In the genomic region with DNA sequence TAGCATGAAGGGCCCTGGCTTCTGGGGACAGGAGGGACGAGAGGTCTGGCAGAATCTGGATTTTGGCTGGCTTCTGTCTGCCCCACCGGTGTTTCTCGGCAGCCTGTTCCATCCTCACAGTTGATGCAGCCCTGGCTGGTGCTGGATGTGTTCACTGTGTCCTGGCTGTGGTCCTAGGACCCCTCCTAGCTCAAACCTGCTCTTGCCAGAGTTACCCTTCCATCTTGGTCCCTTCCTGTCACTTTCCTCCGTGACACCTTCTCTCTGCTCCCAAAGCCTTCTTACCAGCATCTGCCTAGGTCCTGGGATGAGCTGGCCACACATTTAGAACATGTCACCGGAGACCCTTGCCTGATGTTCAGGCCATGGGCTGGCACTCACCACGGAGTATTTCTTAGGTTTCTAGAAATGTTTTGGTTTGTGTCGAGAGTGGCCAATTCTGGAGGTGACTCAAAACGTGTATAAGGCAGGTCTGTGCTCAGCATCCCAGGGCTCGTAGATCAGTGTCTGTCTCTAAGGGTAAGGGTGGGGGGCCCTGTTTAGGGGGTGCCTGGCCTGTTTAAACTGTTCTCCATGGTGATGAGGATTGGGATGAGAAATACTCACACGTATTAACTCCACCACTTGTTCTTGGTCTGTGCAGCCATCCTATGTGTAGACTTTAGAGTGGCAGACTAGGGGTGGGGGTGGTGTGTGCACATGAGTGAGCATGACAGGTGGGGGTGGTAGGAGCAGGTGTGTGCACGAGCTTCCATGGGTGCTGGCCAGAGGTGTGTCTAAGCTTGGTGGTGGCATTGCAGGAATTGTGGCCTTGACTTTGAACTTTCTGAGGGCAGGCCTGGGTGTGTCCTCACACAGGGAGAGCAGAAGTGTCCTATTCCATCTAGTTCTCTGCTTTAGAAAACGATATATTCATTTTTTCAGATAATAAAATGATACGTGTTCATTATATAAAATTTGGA, we compare ENCODE assay signal across 17 cellular contexts.
DNase-seq lines count a peak whose midpoint lies in the region; ATAC-seq and TF ChIP-seq lines count a peak whose summit lies in the region.
"Had no signal": no experiment of that assay in that cellular context is flagged by ENCODE, and none has a peak within 500 bp of the region (broad histone marks: within the 10 kb centered on the region; RNA-seq: fewer than 3 reads in every experiment).

No MANE protein-coding gene starts in this region.

- H3K4me1 Mint-ChIP-seq in activated T-cell treated with anti-CD3 and anti-CD28 coated beads, Interleukin-2, amount 50 U/mL, for 24 hours (ENCODE audit: low read depth) = no peaks in the 10 kb centered on the region
- H3K4me1 Mint-ChIP-seq in type B pancreatic cell (ENCODE audit: unreplicated experiment) = peaks cover 11% of the 10 kb centered on the region
- H3K4me1 Mint-ChIP-seq: stimulated activated naive B cell treated with anti-CD40 and anti-IgM and Interleukin-4, amounts not matched to agents 10 μg/mL and 1 μg/mL and 100 μg/mL, for 72 hours had no signal

- no peaks in the 10 kb centered on the region for H3K27me3 ChIP-seq in neutrophil

- H3K9me3 ChIP-seq in neutrophil = no peaks in the 10 kb centered on the region
- H3K9me3 ChIP-seq: A549 had no signal

- H3K27ac Mint-ChIP-seq in activated T-cell treated with anti-CD3 and anti-CD28 coated beads, Interleukin-2, amount 50 U/mL, for 24 hours = no peak overlapping the region
- no peak overlapping the region for H3K27ac Mint-ChIP-seq in type B pancreatic cell
- H3K27ac Mint-ChIP-seq: activated T-cell treated with anti-CD3 and anti-CD28 coated beads, Interleukin-2, amount 50 U/mL, for 72 hours; stimulated activated naive B cell treated with anti-CD40 and anti-IgM and Interleukin-4, amounts not matched to agents 10 μg/mL and 1 μg/mL and 100 μg/mL, for 72 hours had no signal

- no peaks in the 10 kb centered on the region for H3K9me3 Mint-ChIP-seq in activated T-cell treated with anti-CD3 and anti-CD28 coated beads, Interleukin-2, amount 50 U/mL, for 24 hours
- no peaks in the 10 kb centered on the region for H3K9me3 Mint-ChIP-seq in type B pancreatic cell
- H3K9me3 Mint-ChIP-seq: activated T-cell treated with anti-CD3 and anti-CD28 coated beads, Interleukin-2, amount 50 U/mL, for 72 hours; stimulated activated naive B cell treated with anti-CD40 and anti-IgM and Interleukin-4, amounts not matched to agents 10 μg/mL and 1 μg/mL and 100 μg/mL, for 72 hours had no signal

- H3K4me3 Mint-ChIP-seq in activated T-cell treated with anti-CD3 and anti-CD28 coated beads, Interleukin-2, amount 50 U/mL, for 24 hours = no peak overlapping the region
- no peak overlapping the region for H3K4me3 Mint-ChIP-seq in type B pancreatic cell
- H3K4me3 Mint-ChIP-seq: activated T-cell treated with anti-CD3 and anti-CD28 coated beads, Interleukin-2, amount 50 U/mL, for 72 hours; stimulated activated naive B cell treated with anti-CD40 and anti-IgM and Interleukin-4, amounts not matched to agents 10 μg/mL and 1 μg/mL and 100 μg/mL, for 72 hours had no signal

- peak overlapping the region; percentile 19 for H3K27ac ChIP-seq in neutrophil
- H3K27ac ChIP-seq: A549 had no signal

- no peaks in the 10 kb centered on the region for H3K36me3 Mint-ChIP-seq in activated T-cell treated with anti-CD3 and anti-CD28 coated beads, Interleukin-2, amount 50 U/mL, for 24 hours (ENCODE audit: low read depth)
- no peaks in the 10 kb centered on the region for H3K36me3 Mint-ChIP-seq in type B pancreatic cell
- H3K36me3 Mint-ChIP-seq: stimulated activated naive B cell treated with anti-CD40 and anti-IgM and Interleukin-4, amounts not matched to agents 10 μg/mL and 1 μg/mL and 100 μg/mL, for 72 hours had no signal

- no peaks in the 10 kb centered on the region for H3K4me1 ChIP-seq in neutrophil (ENCODE audit: control insufficient read depth in 1 of 2, insufficient read depth in 1 of 2, low read depth in 1 of 2, low read length in 1 of 2)

- TF ChIP-seq CTCF in neutrophil (IDR thresholded peaks at IDR 0.05) (no peak), type B pancreatic cell (conservative IDR thresholded peaks at IDR 0.05) (no peak)

- DNase-seq in activated T-cell treated with anti-CD3 and anti-CD28 coated beads, Interleukin-2, amount 50 U/mL, for 24 hours = peak; percentile 6
- DNase-seq in activated T-cell treated with anti-CD3 and anti-CD28 coated beads for 4 hours (no peak), left cardiac atrium (peak; percentile 14), type B pancreatic cell (ENCODE audit: extremely low spot score, unreplicated experiment) (peak; percentile 45), NCI-H187 (lab: John Stamatoyannopoulos, UW) (no peak), ACHN (no peak), iPS-NIHi7 (ENCODE audit: extremely low spot score) (no peak)
- DNase-seq: activated T-cell treated with anti-CD3 and anti-CD28 coated beads, Interleukin-2, amount 50 U/mL, for 72 hours; dermis blood vessel endothelial cell; GOT3; KBM-7; NCI-H1436; NCI-H510A; PC-3; stimulated activated naive B cell treated with anti-CD40 and anti-IgM and Interleukin-4, amounts not matched to agents 10 μg/mL and 1 μg/mL and 100 μg/mL, for 72 hours had no signal

- in situ Hi-C loops in ACHN (cut with HindIII; ENCODE audit: low pct_ligation_motif_present, low pct_unique_long_range_greater_than_20kb, low sequenced_read_pairs) = no loop called here

- no peak overlapping the region for H3K4me3 ChIP-seq in neutrophil (ENCODE audit: low read depth in 1 of 2, low read length in 1 of 2)
- H3K4me3 ChIP-seq: A549 had no signal

- intact Hi-C loops in left cardiac atrium (cut with DNase I) = loop anchor here (5.0 to 10.0 kb wide), 2 partner anchors 79 to 181 kb away; no protein-coding TSS in a partner anchor

- ATAC-seq in left cardiac atrium = no peak
- ATAC-seq: A549; activated T-cell treated with anti-CD3 and anti-CD28 coated beads, Interleukin-2, amount 50 U/mL, for 72 hours; PC-3; stimulated activated naive B cell treated with anti-CD40 and anti-IgM and Interleukin-4, amounts not matched to agents 10 μg/mL and 1 μg/mL and 100 μg/mL, for 72 hours had no signal

- peaks cover 92% of the 10 kb centered on the region for H3K36me3 ChIP-seq in neutrophil

- peaks cover 3% of the 10 kb centered on the region for H3K27me3 Mint-ChIP-seq in activated T-cell treated with anti-CD3 and anti-CD28 coated beads, Interleukin-2, amount 50 U/mL, for 24 hours
- H3K27me3 Mint-ChIP-seq in type B pancreatic cell = no peaks in the 10 kb centered on the region

Comparison
In these comparisons a context has a peak if more than half of its experiments do, and no peak if none do; other contexts are left out.
1. DNase-seq: peak in activated T-cell treated with anti-CD3 and anti-CD28 coated beads, Interleukin-2, amount 50 U/mL, for 24 hours (single experiment), left cardiac atrium (single experiment) and type B pancreatic cell (single experiment); none in activated T-cell treated with anti-CD3 and anti-CD28 coated beads for 4 hours (single experiment), NCI-H187 (0 of 2), ACHN (single experiment) and iPS-NIHi7 (single experiment).